13 cellular contexts compared by ENCODE assay signal in genomic region chr2:213627054-213627710, GRCh38.
DNase-seq lines count a peak whose midpoint lies in the region; ATAC-seq and TF ChIP-seq lines count a peak whose summit lies in the region.
"Had no signal": no experiment of that assay in that cellular context is flagged by ENCODE, and none has a peak within 500 bp of the region (broad histone marks: within the 10 kb centered on the region; RNA-seq: fewer than 3 reads in every experiment).

No MANE protein-coding gene starts in this region.

- in situ Hi-C loops in mammary epithelial cell (cut with MboI; ENCODE audit: low sequenced_read_pairs in 2 of 2), result no loop called here

- H3K4me2 ChIP-seq in mammary epithelial cell (ENCODE audit: insufficient read depth, low read depth, low read length), result no peak overlapping the region

- CTCF ChIA-PET in mammary epithelial cell (lab: Charles Lee; ENCODE audit: low non-redundant PET), result no interaction called here
- CTCF ChIA-PET in MCF 10A (lab: Yijun Ruan, JAX), result no interaction called here

- no peaks in the 10 kb centered on the region for H3K27me3 Mint-ChIP-seq in MCF 10A (ENCODE audit: insufficient read depth, unreplicated experiment)
- H3K27me3 Mint-ChIP-seq: activated naive CD8-positive, alpha-beta T cell had no signal

- no peak overlapping the region for H3K4me3 ChIP-seq in mammary epithelial cell (replicated peaks in 1 of 3; ENCODE audit: insufficient read depth in 1 of 3, low read depth in 2 of 3, low read length in 3 of 3)
- no peak overlapping the region for H3K4me3 ChIP-seq in tibial artery
- H3K4me3 ChIP-seq: right atrium auricular region had no signal

- H3K9ac ChIP-seq in mammary epithelial cell (ENCODE audit: insufficient read depth, low read length), result no peak overlapping the region

- H3K4me1 ChIP-seq in mammary epithelial cell (ENCODE audit: insufficient read depth, low read length) (no peaks in the 10 kb centered on the region), tibial artery (peaks cover 0 to 27% (median 8%) of the 10 kb centered on the region in 4 donors)
- H3K4me1 ChIP-seq: right atrium auricular region had no signal

- TF ChIP-seq CTCF in mammary epithelial cell (conservative IDR thresholded peaks at IDR 0.05 in 1 of 2, IDR thresholded peaks at IDR 0.05 in 1 of 2; ENCODE audit: extremely low read depth in 1 of 2, insufficient read depth in 1 of 2, low read depth in 1 of 2, low read length in 2 of 2), result peak; percentile 2 to 17
- TF ChIP-seq CTCF in MCF 10A (IDR thresholded peaks at IDR 0.05; ENCODE audit: unreplicated experiment), result no peak
- no peak for TF ChIP-seq CTCF in tibial artery (IDR thresholded peaks at IDR 0.05)

- no peak overlapping the region for H2AFZ ChIP-seq in mammary epithelial cell (ENCODE audit: low read depth, low read length)

- no peaks in the 10 kb centered on the region for H3K4me1 Mint-ChIP-seq in MCF 10A (ENCODE audit: insufficient read depth, unreplicated experiment)

- no peak for DNase-seq in mammary epithelial cell
- DNase-seq in MCF 10A (ENCODE audit: unreplicated experiment), result no peak
- DNase-seq in tibial artery, result no peak
- DNase-seq in NCI-H446 (lab: John Stamatoyannopoulos, UW), result no peak
- no peak for DNase-seq in stimulated activated CD4-positive, alpha-beta T cell treated with anti-CD3 and anti-CD28 coated beads, Interleukin-15, amount 100 ng/mL, for 24 hours
- DNase-seq in SHP77 (lab: John Stamatoyannopoulos, UW), result no peak
- DNase-seq: activated CD8-positive, alpha-beta T cell treated with anti-CD3 and anti-CD28 coated beads, Interleukin-2, amount 10 ng/mL, durations not matched to agents 7 days and 5 days; Karpas-422 had no signal

- H4K20me1 ChIP-seq in mammary epithelial cell (ENCODE audit: insufficient read depth, low read length), result no peaks in the 10 kb centered on the region

- ATAC-seq in GM21717 (IDR thresholded peaks at IDR 0.05; ENCODE audit: unreplicated experiment) (peak; percentile 82), HG03378 (IDR thresholded peaks at IDR 0.05; ENCODE audit: unreplicated experiment) (peak; percentile 73)
- ATAC-seq: activated CD8-positive, alpha-beta T cell treated with anti-CD3 and anti-CD28 coated beads, Interleukin-2, amount 10 ng/mL, durations not matched to agents 7 days and 5 days had no signal

- H3K36me3 Mint-ChIP-seq in MCF 10A (ENCODE audit: insufficient read depth, unreplicated experiment), result no peaks in the 10 kb centered on the region
- H3K36me3 Mint-ChIP-seq: activated naive CD8-positive, alpha-beta T cell had no signal

- no peak overlapping the region for H3K4me3 Mint-ChIP-seq in MCF 10A (ENCODE audit: unreplicated experiment)
- H3K4me3 Mint-ChIP-seq: activated CD8-positive, alpha-beta T cell treated with anti-CD3 and anti-CD28 coated beads, Interleukin-2, amount 10 ng/mL, durations not matched to agents 7 days and 5 days; activated naive CD8-positive, alpha-beta T cell; T-helper 2 cell treated with Interferon-gamma antibody and Interleukin-4, amounts not matched to agents 5 μg/mL and 100 μg/mL, for 36 hours had no signal

- H3K27ac Mint-ChIP-seq in MCF 10A (ENCODE audit: low read depth, unreplicated experiment), result no peak overlapping the region
- H3K27ac Mint-ChIP-seq: activated CD8-positive, alpha-beta T cell treated with anti-CD3 and anti-CD28 coated beads, Interleukin-2, amount 10 ng/mL, durations not matched to agents 7 days and 5 days; activated naive CD8-positive, alpha-beta T cell; T-helper 2 cell treated with Interferon-gamma antibody and Interleukin-4, amounts not matched to agents 5 μg/mL and 100 μg/mL, for 36 hours had no signal

- no peaks in the 10 kb centered on the region for H3K27me3 ChIP-seq in mammary epithelial cell (ENCODE audit: insufficient read depth, low read length)
- H3K27me3 ChIP-seq in tibial artery, result no peaks in the 10 kb centered on the region
- H3K27me3 ChIP-seq: right atrium auricular region had no signal

- dilution Hi-C loops in mammary epithelial cell (cut with HindIII; ENCODE audit: low sequenced_read_pairs), result no loop called here

- POLR2A ChIA-PET in MCF 10A (lab: Yijun Ruan, JAX), result no interaction called here

- H3K79me2 ChIP-seq in mammary epithelial cell (ENCODE audit: insufficient read depth, low read length), result no peaks in the 10 kb centered on the region

- 59% methylated on average over 5 of the region's 5 CpGs for WGBS in mammary epithelial cell (ENCODE audit: low coverage, missing lambda C conversion rate)

- intact Hi-C loops in mammary epithelial cell (cut with micrococcal nuclease), result no loop called here
- intact Hi-C loops in MCF 10A (cut with micrococcal nuclease), result no loop called here
- intact Hi-C loops in tibial artery (cut with DNase I; ENCODE audit: low total_unique reads), result no loop called here

- H3K9me3 ChIP-seq in mammary epithelial cell (replicated peaks; ENCODE audit: insufficient read depth, low read length) (no peaks in the 10 kb centered on the region), tibial artery (peaks cover 0 to 7% (median 0%) of the 10 kb centered on the region in 3 donors)

- peaks cover 2% of the 10 kb centered on the region for H3K9me3 Mint-ChIP-seq in MCF 10A (ENCODE audit: unreplicated experiment)

- H3K27ac ChIP-seq in mammary epithelial cell (ENCODE audit: insufficient read depth, low read depth, low read length) (no peak overlapping the region), tibial artery (peak overlapping the region; percentile 17 to 35)
- H3K27ac ChIP-seq: right atrium auricular region had no signal

- BruUV-seq in mammary epithelial cell (replicated peaks; lab: Mats Ljungman, UMichigan), result no TSS peak
- no TSS peak for BruUV-seq in MCF 10A (replicated peaks; lab: Mats Ljungman, UMichigan)

- no peaks in the 10 kb centered on the region for H3K36me3 ChIP-seq in mammary epithelial cell (ENCODE audit: insufficient read depth, low read length)
- no peaks in the 10 kb centered on the region for H3K36me3 ChIP-seq in tibial artery
- H3K36me3 ChIP-seq: right atrium auricular region had no signal

Comparison
In these comparisons a context has a peak if more than half of its experiments do, and no peak if none do; other contexts are left out.
1. CTCF ChIP-seq: peak in mammary epithelial cell (2 of 2); none in MCF 10A (single experiment) and tibial artery (0 of 2).